ENCODE assay signal across 16 cellular contexts in the genomic region with DNA sequence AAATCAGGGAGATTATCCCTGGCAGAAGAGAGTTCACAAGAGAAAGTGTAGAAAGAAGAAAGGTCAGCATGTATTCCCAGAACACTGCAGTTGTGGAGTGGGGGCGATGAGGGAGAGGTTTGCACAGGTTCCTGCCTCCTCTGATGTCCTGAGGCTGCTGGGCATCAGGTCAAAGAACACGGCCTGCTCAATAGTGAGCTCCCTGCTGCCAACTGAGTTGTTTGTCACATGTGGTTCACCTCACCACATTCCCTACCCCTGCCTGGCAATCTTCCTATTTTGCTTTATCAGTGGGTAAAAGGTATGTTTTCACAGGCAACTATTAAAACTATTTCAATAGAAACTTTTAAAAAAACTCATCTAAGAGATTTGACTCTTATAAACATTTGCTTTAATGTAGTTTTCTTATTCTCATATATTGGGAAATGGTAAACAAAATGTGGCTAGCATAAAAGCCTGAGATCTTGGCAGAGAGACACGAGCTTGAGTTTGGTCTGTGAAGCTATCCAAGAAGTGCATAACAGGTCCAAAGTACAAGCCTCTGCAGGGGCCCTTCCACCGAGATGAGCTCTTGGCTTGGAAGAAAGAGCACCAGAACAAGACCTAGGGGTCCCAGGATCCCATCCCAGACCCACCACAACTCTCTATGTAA.
DNase-seq lines count a peak whose midpoint lies in the region; ATAC-seq and TF ChIP-seq lines count a peak whose summit lies in the region.
"Had no signal": no experiment of that assay in that cellular context is flagged by ENCODE, and none has a peak within 500 bp of the region (broad histone marks: within the 10 kb centered on the region; RNA-seq: fewer than 3 reads in every experiment).

No MANE protein-coding gene starts in this region.

- no peaks in the 10 kb centered on the region for H3K27me3 Mint-ChIP-seq in MCF 10A (ENCODE audit: insufficient read depth, unreplicated experiment)
- no peaks in the 10 kb centered on the region for H3K27me3 Mint-ChIP-seq in activated T-helper 2 cell treated with anti-CD3 and anti-CD28 coated beads, Interferon-gamma antibody, Interleukin-2, Interleukin-4, amounts not matched to agents 10 μg/mL and 5 μg/mL and 100 μg/mL, durations not matched to agents 14 hours and 24 hours and 36 hours (ENCODE audit: low read depth)

- TF ChIP-seq POLR2A in breast epithelium (IDR thresholded peaks at IDR 0.05) (no peak), body of pancreas (IDR thresholded peaks at IDR 0.05) (no peak)

- POLR2A ChIA-PET in MCF 10A (lab: Yijun Ruan, JAX): no interaction called here

- no peak for TF ChIP-seq CTCF in breast epithelium (IDR thresholded peaks at IDR 0.05)
- no peak for TF ChIP-seq CTCF in MCF 10A (IDR thresholded peaks at IDR 0.05; ENCODE audit: unreplicated experiment)
- TF ChIP-seq CTCF in body of pancreas (IDR thresholded peaks at IDR 0.05): no peak

- DNase-seq in breast epithelium (ENCODE audit: low spot score in 2 of 2): peak in 1 of 2 donors; percentile 84
- DNase-seq in MCF 10A (ENCODE audit: unreplicated experiment): no peak
- DNase-seq in body of pancreas: peak; percentile 7 to 30 (median 26)
- peak; percentile 61 for DNase-seq in mucosa of gallbladder (ENCODE audit: low spot score)
- DNase-seq in NCI-H1048 (lab: John Stamatoyannopoulos, UW): no peak
- no peak for DNase-seq in activated T-helper 2 cell treated with anti-CD3 and anti-CD28 coated beads, Interferon-gamma antibody, Interleukin-2, Interleukin-4, amounts not matched to agents 10 μg/mL and 5 μg/mL and 100 μg/mL, durations not matched to agents 14 hours and 24 hours and 36 hours (ENCODE audit: low spot score)
- DNase-seq: AML-193; Calu3; CD8-positive, alpha-beta memory T cell; DMS 273 treated with DMSO at 0.1 percent for 48 hours; H7 had no signal

- no peaks in the 10 kb centered on the region for H3K36me3 Mint-ChIP-seq in MCF 10A (ENCODE audit: insufficient read depth, unreplicated experiment)
- no peaks in the 10 kb centered on the region for H3K36me3 Mint-ChIP-seq in activated T-helper 2 cell treated with anti-CD3 and anti-CD28 coated beads, Interferon-gamma antibody, Interleukin-2, Interleukin-4, amounts not matched to agents 10 μg/mL and 5 μg/mL and 100 μg/mL, durations not matched to agents 14 hours and 24 hours and 36 hours (ENCODE audit: low read depth)

- intact Hi-C loops in breast epithelium (cut with DNase I; ENCODE audit: low total_unique reads) (no loop called here), MCF 10A (cut with micrococcal nuclease) (no loop called here), body of pancreas (cut with DNase I) (no loop called here)
- intact Hi-C loops in activated T-helper 2 cell treated with anti-CD3 and anti-CD28 coated beads, Interferon-gamma antibody, Interleukin-2, Interleukin-4, amounts not matched to agents 10 μg/mL and 5 μg/mL and 100 μg/mL, durations not matched to agents 14 hours and 24 hours and 36 hours (cut with micrococcal nuclease): no loop called here

- no peak overlapping the region for H3K4me3 ChIP-seq in breast epithelium
- no peak overlapping the region for H3K4me3 ChIP-seq in body of pancreas
- no peak overlapping the region for H3K4me3 ChIP-seq in subcutaneous abdominal adipose tissue (ENCODE audit: low read depth in 1 of 5, low read length in 5 of 5)
- H3K4me3 ChIP-seq: BLaER1, GM23338 had no signal

- ATAC-seq in body of pancreas (peak; percentile 55), HG03045 (IDR thresholded peaks at IDR 0.05; ENCODE audit: unreplicated experiment) (no peak)
- ATAC-seq: GM23338 had no signal

- H3K27ac ChIP-seq in breast epithelium: peak overlapping the region; percentile 62 to 78
- H3K27ac ChIP-seq in body of pancreas: no peak overlapping the region
- H3K27ac ChIP-seq in subcutaneous abdominal adipose tissue (ENCODE audit: low read depth, low read length): peak overlapping the region; percentile 61
- H3K27ac ChIP-seq: 22Rv1, BLaER1 had no signal

- H3K27ac Mint-ChIP-seq in MCF 10A (ENCODE audit: low read depth, unreplicated experiment): no peak overlapping the region
- no peak overlapping the region for H3K27ac Mint-ChIP-seq in activated T-helper 2 cell treated with anti-CD3 and anti-CD28 coated beads, Interferon-gamma antibody, Interleukin-2, Interleukin-4, amounts not matched to agents 10 μg/mL and 5 μg/mL and 100 μg/mL, durations not matched to agents 14 hours and 24 hours and 36 hours
- H3K27ac Mint-ChIP-seq: CD8-positive, alpha-beta memory T cell; GM23338 had no signal

- CTCF ChIA-PET in MCF 10A (lab: Yijun Ruan, JAX): interaction anchor here (0.5 to 1.5 kb wide), 3 partner anchors 26 to 148 kb away, joined by 3 read pairs; no protein-coding TSS in a partner anchor

- peaks cover 6 to 18% of the 10 kb centered on the region in 2 donors for H3K9me3 ChIP-seq in breast epithelium
- H3K9me3 ChIP-seq in body of pancreas: no peaks in the 10 kb centered on the region
- peaks cover 0 to 5% (median 4%) of the 10 kb centered on the region in 5 donors for H3K9me3 ChIP-seq in subcutaneous abdominal adipose tissue (ENCODE audit: control insufficient read depth in 5 of 5, low read length in 5 of 5)

- no peaks in the 10 kb centered on the region for H3K4me1 Mint-ChIP-seq in MCF 10A (ENCODE audit: insufficient read depth, unreplicated experiment)
- no peaks in the 10 kb centered on the region for H3K4me1 Mint-ChIP-seq in activated T-helper 2 cell treated with anti-CD3 and anti-CD28 coated beads, Interferon-gamma antibody, Interleukin-2, Interleukin-4, amounts not matched to agents 10 μg/mL and 5 μg/mL and 100 μg/mL, durations not matched to agents 14 hours and 24 hours and 36 hours (ENCODE audit: low read depth)
- H3K4me1 Mint-ChIP-seq: CD8-positive, alpha-beta memory T cell; GM23338 had no signal

- H3K9me3 Mint-ChIP-seq in MCF 10A (ENCODE audit: unreplicated experiment): peaks cover 19% of the 10 kb centered on the region
- H3K9me3 Mint-ChIP-seq in activated T-helper 2 cell treated with anti-CD3 and anti-CD28 coated beads, Interferon-gamma antibody, Interleukin-2, Interleukin-4, amounts not matched to agents 10 μg/mL and 5 μg/mL and 100 μg/mL, durations not matched to agents 14 hours and 24 hours and 36 hours: peaks cover 11% of the 10 kb centered on the region

- 17 to 22% methylated on average over 4 of the region's 4 CpGs for WGBS in body of pancreas, 2 donors

- H3K27me3 ChIP-seq in breast epithelium: no peaks in the 10 kb centered on the region
- H3K27me3 ChIP-seq in body of pancreas: no peaks in the 10 kb centered on the region
- H3K27me3 ChIP-seq in subcutaneous abdominal adipose tissue (ENCODE audit: control insufficient read depth in 5 of 5, insufficient read depth in 4 of 5, low read length in 5 of 5): no peaks in the 10 kb centered on the region
- H3K27me3 ChIP-seq: BLaER1 had no signal

- H3K9ac ChIP-seq in subcutaneous abdominal adipose tissue (ENCODE audit: low read length in 5 of 5): no peak overlapping the region
- H3K9ac ChIP-seq: BLaER1 had no signal

- no peaks in the 10 kb centered on the region for H3K36me3 ChIP-seq in breast epithelium
- no peaks in the 10 kb centered on the region for H3K36me3 ChIP-seq in body of pancreas (replicated peaks in 1 of 2; ENCODE audit: insufficient read depth in 1 of 2, low read depth in 2 of 2)
- H3K36me3 ChIP-seq in subcutaneous abdominal adipose tissue (ENCODE audit: control insufficient read depth in 5 of 5, insufficient read depth in 5 of 5, low read length in 5 of 5): no peaks in the 10 kb centered on the region
- H3K36me3 ChIP-seq: BLaER1 had no signal

- H3K4me3 Mint-ChIP-seq in MCF 10A (ENCODE audit: unreplicated experiment): no peak overlapping the region
- no peak overlapping the region for H3K4me3 Mint-ChIP-seq in activated T-helper 2 cell treated with anti-CD3 and anti-CD28 coated beads, Interferon-gamma antibody, Interleukin-2, Interleukin-4, amounts not matched to agents 10 μg/mL and 5 μg/mL and 100 μg/mL, durations not matched to agents 14 hours and 24 hours and 36 hours (ENCODE audit: low read depth)
- H3K4me3 Mint-ChIP-seq: CD8-positive, alpha-beta memory T cell; GM23338 had no signal

- no TSS peak for BruUV-seq in MCF 10A (replicated peaks; lab: Mats Ljungman, UMichigan)

- H3K4me1 ChIP-seq in breast epithelium: no peaks in the 10 kb centered on the region
- H3K4me1 ChIP-seq in body of pancreas: no peaks in the 10 kb centered on the region
- peaks cover 0 to 29% (median 21%) of the 10 kb centered on the region in 5 donors for H3K4me1 ChIP-seq in subcutaneous abdominal adipose tissue (ENCODE audit: control insufficient read depth in 5 of 5, insufficient read depth in 5 of 5, low read length in 5 of 5)
- H3K4me1 ChIP-seq: BLaER1 had no signal

Comparison
In these comparisons a context has a peak if more than half of its experiments do, and no peak if none do; other contexts are left out.
1. DNase-seq: peak in body of pancreas (4 of 4) and mucosa of gallbladder (single experiment); none in MCF 10A (single experiment), NCI-H1048 (single experiment) and activated T-helper 2 cell treated with anti-CD3 and anti-CD28 coated beads, Interferon-gamma antibody, Interleukin-2, Interleukin-4, amounts not matched to agents 10 μg/mL and 5 μg/mL and 100 μg/mL, durations not matched to agents 14 hours and 24 hours and 36 hours (single experiment).
2. H3K27ac ChIP-seq: peak in breast epithelium (2 of 2) and subcutaneous abdominal adipose tissue (single experiment); none in body of pancreas (0 of 4).